In the genomic region with DNA sequence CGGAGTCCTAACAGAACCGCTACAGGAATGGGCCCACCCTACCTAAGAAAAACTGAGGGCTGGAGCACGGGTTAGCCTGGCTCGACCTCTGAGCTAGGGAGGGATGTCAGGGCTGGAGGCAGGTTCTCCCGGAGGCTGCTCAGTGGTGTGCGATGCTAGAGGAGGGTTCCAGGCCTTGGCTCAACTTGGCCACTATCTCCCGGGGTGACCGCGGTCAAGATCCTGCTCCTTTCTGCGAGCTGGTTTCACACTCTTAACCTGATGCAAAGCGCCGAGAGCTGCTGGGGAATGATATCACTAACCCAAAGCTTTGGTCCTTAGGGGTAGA, we compare ENCODE assay signal across 8 cellular contexts. TPM values are rescaled to one million over a fixed set of nuclear protein-coding genes. Genes with fewer than 3 reads are reported as not detected.
DNase-seq lines count a peak whose midpoint lies in the region; ATAC-seq and TF ChIP-seq lines count a peak whose summit lies in the region.

No MANE protein-coding gene starts in this region.

- H3K27me3 ChIP-seq in DOHH2 (ENCODE audit: control insufficient read depth, low read length), result no peaks in the 10 kb centered on the region
- H3K27me3 ChIP-seq in layer of hippocampus (ENCODE audit: control insufficient read depth, insufficient read depth, low read length), result no peaks in the 10 kb centered on the region
- H3K27me3 ChIP-seq in thoracic aorta (replicated peaks; ENCODE audit: insufficient read depth), result no peaks in the 10 kb centered on the region

- H3K4me3 ChIP-seq in DOHH2 (ENCODE audit: low read length) (peak overlapping the region; percentile 84), thoracic aorta (peak overlapping the region; percentile 96)

- H3K4me1 ChIP-seq in DOHH2 (ENCODE audit: control insufficient read depth, low read length), result peaks cover 24% of the 10 kb centered on the region
- H3K4me1 ChIP-seq in thoracic aorta (ENCODE audit: control insufficient read depth in 1 of 2, low read depth in 2 of 2), result peaks cover 5 to 16% of the 10 kb centered on the region in 2 donors

- no peak overlapping the region for H3K27ac ChIP-seq in DOHH2 (ENCODE audit: low read depth, low read length)
- peak overlapping the region; percentile 99 for H3K27ac ChIP-seq in angular gyrus (ENCODE audit: low read depth, low read length)
- H3K27ac ChIP-seq in layer of hippocampus (ENCODE audit: low read depth, low read length), result peak overlapping the region; percentile 76
- peak overlapping the region; percentile 94 to 97 for H3K27ac ChIP-seq in thoracic aorta

- peak overlapping the region; percentile 88 for H3K4me2 ChIP-seq in DOHH2 (ENCODE audit: low read length)

- peaks cover 24% of the 10 kb centered on the region for H3K36me3 ChIP-seq in DOHH2 (ENCODE audit: control insufficient read depth, low read length)
- H3K36me3 ChIP-seq in thoracic aorta, result no peaks in the 10 kb centered on the region

- TF ChIP-seq CTCF in DOHH2 (IDR thresholded peaks at IDR 0.05; ENCODE audit: low read depth, low read length, poor library complexity, severe bottlenecking), result no peak
- no peak for TF ChIP-seq CTCF in thoracic aorta (IDR thresholded peaks at IDR 0.05)

- H3K9me3 ChIP-seq in DOHH2 (ENCODE audit: control insufficient read depth, insufficient read depth, low read length), result no peaks in the 10 kb centered on the region
- no peaks in the 10 kb centered on the region for H3K9me3 ChIP-seq in thoracic aorta

- DNase-seq in thoracic aorta (ENCODE audit: low spot score), result no peak
- DNase-seq in NCI-H345 treated with DMSO at 0.1 percent for 48 hours (lab: John Stamatoyannopoulos, UW; ENCODE audit: unreplicated experiment), result no peak
- DNase-seq in RPMI8226, result no peak
- no peak for DNase-seq in NCI-H1092 (lab: John Stamatoyannopoulos, UW)

- H3K9me2 ChIP-seq in DOHH2 (replicated peaks; ENCODE audit: control insufficient read depth, low read length), result no peaks in the 10 kb centered on the region

- ATAC-seq in HG02981 (IDR thresholded peaks at IDR 0.05; ENCODE audit: unreplicated experiment) (peak; percentile 7), thoracic aorta (ENCODE audit: insufficient number of reproducible peaks, low FRiP score, low read depth) (peak; percentile 8)

- peaks cover 34% of the 10 kb centered on the region for H3K79me2 ChIP-seq in DOHH2 (ENCODE audit: control insufficient read depth, low read length)

- H3F3A ChIP-seq in DOHH2 (ENCODE audit: control insufficient read depth, insufficient read depth), result no peaks in the 10 kb centered on the region

- H4K20me1 ChIP-seq in DOHH2 (ENCODE audit: control insufficient read depth, insufficient read depth, low read depth, low read length), result no peaks in the 10 kb centered on the region

RNA-seq across cellular contexts. Expression of a gene that starts 0.3 kb away (rescaled TPM):
- 10 to 100 TPM; 57.2 to 58.8 TPM for total RNA-seq in thoracic aorta

RNA-seq across cellular contexts. Expression of a gene that starts 58.9 kb away (rescaled TPM):
- 10 to 100 TPM; 21.4 to 56.2 TPM for total RNA-seq in thoracic aorta
